Comparison of ENCODE assay signal across 10 cellular contexts in genomic region chr20:3687655-3688054, GRCh38. TPM values are rescaled to one million over a fixed set of nuclear protein-coding genes. Genes with fewer than 3 reads are reported as not detected.
DNase-seq lines count a peak whose midpoint lies in the region; ATAC-seq, FAIRE-seq and TF ChIP-seq lines count a peak whose summit lies in the region.
"Had no signal": no experiment of that assay in that cellular context is flagged by ENCODE, and none has a peak within 500 bp of the region (broad histone marks: within the 10 kb centered on the region; RNA-seq: fewer than 3 reads in every experiment).

No MANE protein-coding gene starts in this region.

- H2AFZ ChIP-seq in K562 (ENCODE audit: low read depth, low read length) = peak overlapping the region; percentile 84

- POLR2A ChIA-PET in K562 (lab: Yijun Ruan, JAX) = interaction anchor here (0.7 kb wide), 1 partner anchor 9 kb away, joined by 3 read pairs; no protein-coding TSS in a partner anchor

- H3K4me2 ChIP-seq in K562 (ENCODE audit: insufficient read depth, low read length) = no peak overlapping the region

- H3K27me3 ChIP-seq in K562 (ENCODE audit: control insufficient read depth in 2 of 2, insufficient read depth in 2 of 2, low read length in 2 of 2) (peaks cover 0 to 5% of the 10 kb centered on the region in 2 experiments; a peak in 2 of 5 replicates), thyroid gland (no peaks in the 10 kb centered on the region)

- TF ChIP-seq POLR2A in K562 (conservative IDR thresholded peaks at IDR 0.05) (no peak), thyroid gland (IDR thresholded peaks at IDR 0.05) (no peak)

- BruUV-seq in K562 (replicated peaks; lab: Mats Ljungman, UMichigan) = no TSS peak

- no peaks in the 10 kb centered on the region for H3K9me1 ChIP-seq in K562 (ENCODE audit: control insufficient read depth, insufficient read depth, low read length)

- H3K4me3 ChIP-seq in K562 (no peak overlapping the region), thyroid gland (replicated peaks in 1 of 3) (no peak overlapping the region)
- H3K4me3 ChIP-seq: SK-N-MC had no signal

- H3K4me1 ChIP-seq in K562 (replicated peaks in 1 of 2; ENCODE audit: control insufficient read depth in 2 of 2, insufficient read depth in 2 of 2, low read length in 2 of 2) = peaks cover 0 to 14% of the 10 kb centered on the region in 2 experiments; a peak in 3 of 5 replicates
- peaks cover 12 to 14% of the 10 kb centered on the region in 2 donors for H3K4me1 ChIP-seq in thyroid gland

- 7% methylated on average over 2 of the region's 2 CpGs for WGBS in K562 (ENCODE audit: insufficient coverage, low coverage, missing lambda C conversion rate)
- WGBS in thyroid gland, 2 donors = 63 to 74% methylated on average over 2 of the region's 2 CpGs

- no peaks in the 10 kb centered on the region for H3K79me2 ChIP-seq in K562 (ENCODE audit: control insufficient read depth, insufficient read depth, low read length)

- peak; percentile 58 for FAIRE-seq in K562 (lab: Jason Lieb, UNC)

- no peaks in the 10 kb centered on the region for H4K20me1 ChIP-seq in K562 (replicated peaks; ENCODE audit: control insufficient read depth, insufficient read depth, low read length)

- no peak overlapping the region for H3K9ac ChIP-seq in K562 (ENCODE audit: insufficient read depth in 1 of 2, low read depth in 2 of 2, low read length in 2 of 2)

- TF ChIP-seq RAD21 in K562 (CRISPR knock-in tag; conservative IDR thresholded peaks at IDR 0.05 in 1 of 2, IDR thresholded peaks at IDR 0.05 in 1 of 2) = no peak

- CTCF ChIA-PET in K562 (lab: Yijun Ruan, JAX; ENCODE audit: low intra/inter-chr PET ratio) = interaction anchor here (0.7 kb wide), 1 partner anchor 51 kb away, joined by 4 read pairs; no protein-coding TSS in a partner anchor

- no peak for TF ChIP-seq EP300 in K562 (IDR thresholded peaks at IDR 0.05; ENCODE audit: low read length)

- H3K36me3 ChIP-seq in K562 (ENCODE audit: control insufficient read depth, insufficient read depth, low read length) = no peaks in the 10 kb centered on the region
- H3K36me3 ChIP-seq in thyroid gland = no peaks in the 10 kb centered on the region

- DNase-seq in DMS 273 (lab: John Stamatoyannopoulos, UW; ENCODE audit: unreplicated experiment) = peak; percentile 57
- no peak for DNase-seq in DMS 273 treated with DMSO at 0.1 percent for 48 hours (lab: John Stamatoyannopoulos, UW)
- peak; percentile 38 to 59 (median 53) for DNase-seq in K562 (ENCODE audit: extremely low read depth in 1 of 4, low spot score in 3 of 4)
- peak; percentile 54 for DNase-seq in inferior parietal cortex (ENCODE audit: extremely low spot score)
- no peak for DNase-seq in thyroid gland
- DNase-seq in activated CD4-positive, alpha-beta T cell treated with anti-CD3 and anti-CD28 coated beads for 1 hour = no peak
- DNase-seq in activated CD4-positive, alpha-beta T cell treated with anti-CD3 and anti-CD28 coated beads, Interleukin-2, amount 50 U/mL, for 48 hours = no peak

- no peak overlapping the region for H3K27ac ChIP-seq in K562 (ENCODE audit: extremely low read depth, low read depth, low read length)
- H3K27ac ChIP-seq in thyroid gland = peak overlapping the region in 2 of 3 donors; percentile 26 to 80
- H3K27ac ChIP-seq: 22Rv1, SK-N-MC had no signal

- intact Hi-C loops in K562 (cut with micrococcal nuclease) = no loop called here
- intact Hi-C loops in thyroid gland (cut with DNase I) = no loop called here

- TF ChIP-seq CTCF in K562 (IDR thresholded peaks at IDR 0.05 in 2 of 3, conservative IDR thresholded peaks at IDR 0.05 in 1 of 3; ENCODE audit: insufficient read depth in 2 of 3, low read depth in 1 of 3, low read length in 3 of 3) (no peak), thyroid gland (IDR thresholded peaks at IDR 0.05) (no peak)

- in situ Hi-C loops in K562 (cut with MboI) = no loop called here

- no peaks in the 10 kb centered on the region for H3K9me3 ChIP-seq in K562 (replicated peaks; ENCODE audit: control insufficient read depth, insufficient read depth, low read depth, low read length)
- no peaks in the 10 kb centered on the region for H3K9me3 ChIP-seq in thyroid gland

- ATAC-seq in K562 (peak; percentile 87), HG02610 (IDR thresholded peaks at IDR 0.05; ENCODE audit: unreplicated experiment) (no peak)

RNA-seq across cellular contexts. Expression of gene ADAM33, which starts 5.8 kb away (rescaled TPM):
- 0.12 TPM in 1 of 2 replicates, not detected in the other for total RNA-seq in K562 (2011; cell fraction: chromatin; rRNA removed; ENCODE audit: low replicate concordance)
- not detected in 2 replicates for total RNA-seq in K562 (2011; cell fraction: nucleolus; rRNA removed)
- not detected in 2 replicates for total RNA-seq in K562 (2011; cell fraction: nucleoplasm; rRNA removed)
- total RNA-seq in K562 (2014; rRNA removed) (not detected in 2 replicates), K562 (2014; rRNA removed; fragmentation: Illumina TruSeq; extraction: Trizol) (not detected in 2 replicates), K562 (2015; rRNA removed; fragmentation: Illumina TruSeq; extraction: Trizol) (not detected in 2 replicates), K562 (2021) (not detected in 2 replicates), thyroid gland (10 to 100 TPM in 2 of 4 donors, 1 to 10 TPM in 2; 9.1 to 24.5 (median 12.6) TPM)
- polyA plus RNA-seq in K562 (2011; rRNA removed) (not detected in 2 replicates), K562 (2014; fragmentation: Illumina TruSeq; extraction: Trizol) (not detected in 2 replicates), K562 (2014; fragmentation: Nextera tagmentation; extraction: Ambion mirVana) (not detected), K562 (2014; rRNA removed) (not detected in 2 replicates)
- not detected in 2 replicates for polyA plus RNA-seq in K562 (2011; cell fraction: cytosol; rRNA removed)
- not detected in 2 replicates for polyA plus RNA-seq in K562 (2011; cell fraction: nucleus; rRNA removed)
- polyA plus RNA-seq in K562 (2012) = not detected in 2 replicates
- polyA minus RNA-seq in K562 (2011; rRNA and poly(A)+ RNA removed) = not detected in 2 replicates
- polyA minus RNA-seq in K562 (2011; cell fraction: cytosol; rRNA and poly(A)+ RNA removed) = not detected in 2 replicates
- not detected in 2 replicates for polyA minus RNA-seq in K562 (2011; cell fraction: nucleus; rRNA and poly(A)+ RNA removed)

RNA-seq across cellular contexts. Expression of gene GFRA4, which starts 24.5 kb away (rescaled TPM):
- not detected in 2 replicates for total RNA-seq in K562 (2011; cell fraction: chromatin; rRNA removed; ENCODE audit: low replicate concordance)
- not detected in 2 replicates for total RNA-seq in K562 (2011; cell fraction: nucleolus; rRNA removed)
- total RNA-seq in K562 (2011; cell fraction: nucleoplasm; rRNA removed) = not detected in 2 replicates
- total RNA-seq in K562 (2014; rRNA removed) (not detected in 2 replicates), K562 (2014; rRNA removed; fragmentation: Illumina TruSeq; extraction: Trizol) (not detected in 2 replicates), K562 (2015; rRNA removed; fragmentation: Illumina TruSeq; extraction: Trizol) (not detected in 2 replicates), K562 (2021) (not detected in 2 replicates), thyroid gland (1 to 10 TPM in 2 of 4 donors, under 1 TPM in 1, not detected in 1; 0.81 to 3.0 (median 3.0) TPM)
- polyA plus RNA-seq in K562 (2011; rRNA removed) (not detected in 2 replicates), K562 (2014; fragmentation: Illumina TruSeq; extraction: Trizol) (not detected in 2 replicates), K562 (2014; fragmentation: Nextera tagmentation; extraction: Ambion mirVana) (not detected), K562 (2014; rRNA removed) (not detected in 2 replicates)
- polyA plus RNA-seq in K562 (2011; cell fraction: cytosol; rRNA removed) = not detected in 2 replicates
- polyA plus RNA-seq in K562 (2011; cell fraction: nucleus; rRNA removed) = not detected in 2 replicates
- polyA plus RNA-seq in K562 (2012) = not detected in 2 replicates
- not detected in 2 replicates for polyA minus RNA-seq in K562 (2011; rRNA and poly(A)+ RNA removed)
- polyA minus RNA-seq in K562 (2011; cell fraction: cytosol; rRNA and poly(A)+ RNA removed) = not detected in 2 replicates
- polyA minus RNA-seq in K562 (2011; cell fraction: nucleus; rRNA and poly(A)+ RNA removed) = not detected in 2 replicates

RNA-seq across cellular contexts. Expression of gene SIGLEC1, which starts 24.7 kb away (rescaled TPM):
- not detected in 2 replicates for total RNA-seq in K562 (2011; cell fraction: chromatin; rRNA removed; ENCODE audit: low replicate concordance)
- not detected in 2 replicates for total RNA-seq in K562 (2011; cell fraction: nucleolus; rRNA removed)
- total RNA-seq in K562 (2011; cell fraction: nucleoplasm; rRNA removed) = 0.07 TPM in 1 of 2 replicates, not detected in the other
- total RNA-seq in K562 (2014; rRNA removed) (0.05 TPM in 1 of 2 replicates, not detected in the other), K562 (2014; rRNA removed; fragmentation: Illumina TruSeq; extraction: Trizol) (not detected in 2 replicates), K562 (2015; rRNA removed; fragmentation: Illumina TruSeq; extraction: Trizol) (not detected in 2 replicates), K562 (2021) (0.04 and 0.07 TPM in 2 replicates), thyroid gland (1 to 10 TPM; 2.6 to 9.1 (median 5.0) TPM)
- polyA plus RNA-seq in K562 (2011; rRNA removed) (not detected in 2 replicates), K562 (2014; fragmentation: Illumina TruSeq; extraction: Trizol) (not detected in 2 replicates), K562 (2014; fragmentation: Nextera tagmentation; extraction: Ambion mirVana) (not detected), K562 (2014; rRNA removed) (not detected in 2 replicates)
- polyA plus RNA-seq in K562 (2011; cell fraction: cytosol; rRNA removed) = under 0.01 TPM in 1 of 2 replicates, not detected in the other
- polyA plus RNA-seq in K562 (2011; cell fraction: nucleus; rRNA removed) = 0.01 TPM in 1 of 2 replicates, not detected in the other
- polyA plus RNA-seq in K562 (2012) = 0.01 TPM in 1 of 2 replicates, not detected in the other
- polyA minus RNA-seq in K562 (2011; rRNA and poly(A)+ RNA removed) = 0.04 TPM in 1 of 2 replicates, not detected in the other
- not detected in 2 replicates for polyA minus RNA-seq in K562 (2011; cell fraction: cytosol; rRNA and poly(A)+ RNA removed)
- polyA minus RNA-seq in K562 (2011; cell fraction: nucleus; rRNA and poly(A)+ RNA removed) = not detected in 2 replicates

RNA-seq across cellular contexts. Expression of gene HSPA12B, which starts 44.8 kb away (rescaled TPM):
- total RNA-seq in K562 (2011; cell fraction: chromatin; rRNA removed; ENCODE audit: low replicate concordance) = 0.19 TPM in 1 of 2 replicates, not detected in the other
- 0.17 TPM in 1 of 2 replicates, not detected in the other for total RNA-seq in K562 (2011; cell fraction: nucleolus; rRNA removed)
- total RNA-seq in K562 (2011; cell fraction: nucleoplasm; rRNA removed) = not detected in 2 replicates
- total RNA-seq in K562 (2014; rRNA removed) (not detected in 2 replicates), K562 (2014; rRNA removed; fragmentation: Illumina TruSeq; extraction: Trizol) (not detected in 2 replicates), K562 (2015; rRNA removed; fragmentation: Illumina TruSeq; extraction: Trizol) (not detected in 2 replicates), K562 (2021) (0.07 TPM in 1 of 2 replicates, not detected in the other), thyroid gland (10 to 100 TPM in 2 of 4 donors, 1 to 10 TPM in 2; 7.3 to 19.4 (median 13.1) TPM)
- polyA plus RNA-seq in K562 (2011; rRNA removed) (not detected in 2 replicates), K562 (2014; fragmentation: Illumina TruSeq; extraction: Trizol) (0.03 TPM in 1 of 2 replicates, not detected in the other), K562 (2014; fragmentation: Nextera tagmentation; extraction: Ambion mirVana) (not detected), K562 (2014; rRNA removed) (not detected in 2 replicates)
- 0.03 TPM in 1 of 2 replicates, not detected in the other for polyA plus RNA-seq in K562 (2011; cell fraction: cytosol; rRNA removed)
- polyA plus RNA-seq in K562 (2011; cell fraction: nucleus; rRNA removed) = 0.07 and 0.21 TPM in 2 replicates
- 0.22 and 0.62 TPM in 2 replicates for polyA plus RNA-seq in K562 (2012)
- 0.06 TPM in 1 of 2 replicates, not detected in the other for polyA minus RNA-seq in K562 (2011; rRNA and poly(A)+ RNA removed)
- polyA minus RNA-seq in K562 (2011; cell fraction: cytosol; rRNA and poly(A)+ RNA removed) = not detected in 2 replicates
- polyA minus RNA-seq in K562 (2011; cell fraction: nucleus; rRNA and poly(A)+ RNA removed) = 0.13 TPM in 1 of 2 replicates, not detected in the other

Comparison
In these comparisons a context has a peak if more than half of its experiments do, and no peak if none do; other contexts are left out.
1. DNase-seq: peak in DMS 273 (single experiment), K562 (4 of 4) and inferior parietal cortex (single experiment); none in DMS 273 treated with DMSO at 0.1 percent for 48 hours (single experiment), thyroid gland (0 of 2), activated CD4-positive, alpha-beta T cell treated with anti-CD3 and anti-CD28 coated beads for 1 hour (single experiment) and activated CD4-positive, alpha-beta T cell treated with anti-CD3 and anti-CD28 coated beads, Interleukin-2, amount 50 U/mL, for 48 hours (0 of 2).
2. RNA of gene ADAM33, which starts 5.8 kb away (total RNA-seq): 9.1 to 24.5 TPM in thyroid gland; 0.12 TPM in K562; every median in the first group is over 4 times any median in the second.